In the genomic region with DNA sequence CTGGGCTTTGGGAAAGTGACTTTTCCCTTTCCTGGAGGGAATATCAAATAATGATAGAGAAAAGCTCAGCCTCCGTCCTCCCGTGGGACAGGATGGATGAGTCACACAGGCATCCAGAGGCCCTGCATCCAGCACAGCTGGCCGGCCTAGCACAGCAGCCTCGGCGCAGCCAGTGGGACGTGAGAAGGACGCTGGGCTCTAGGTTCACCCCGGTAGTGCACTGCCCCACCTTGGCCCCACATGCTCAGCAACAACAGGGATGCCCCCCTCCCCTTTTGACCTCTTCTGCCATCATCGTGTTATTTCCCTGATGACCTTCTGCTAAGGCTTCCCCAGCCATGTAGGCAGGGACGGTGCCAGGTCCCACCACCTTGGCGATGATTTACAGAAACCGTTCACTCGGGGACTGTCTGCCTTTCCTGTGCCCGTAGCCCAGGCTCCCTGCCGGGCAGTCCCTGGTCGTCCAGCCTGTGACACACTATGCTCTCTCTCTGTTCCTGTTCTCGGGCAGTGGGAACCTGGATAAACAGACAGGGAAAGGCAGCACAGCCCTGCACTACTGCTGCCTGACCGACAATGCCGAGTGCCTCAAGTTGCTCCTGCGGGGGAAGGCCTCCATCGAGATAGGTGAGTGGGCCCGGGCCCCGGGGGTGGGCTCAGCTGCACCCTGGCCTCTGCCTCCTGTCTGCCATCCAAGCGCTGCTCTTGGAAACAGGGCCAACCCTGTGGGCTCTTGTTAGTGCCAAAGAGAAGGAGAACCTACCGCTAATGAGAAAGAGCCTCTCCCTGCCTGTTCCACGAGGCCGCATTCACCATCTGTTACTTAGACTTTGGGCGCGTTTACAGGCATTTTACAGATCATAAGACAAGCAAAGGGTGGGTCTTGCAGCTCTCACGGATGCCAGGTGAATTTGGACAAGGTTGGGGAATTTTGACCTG, we compare ENCODE assay signal across 8 cellular contexts. TPM values are rescaled to one million over a fixed set of nuclear protein-coding genes. Genes with fewer than 3 reads are reported as not detected.
DNase-seq lines count a peak whose midpoint lies in the region; ATAC-seq, FAIRE-seq and TF ChIP-seq lines count a peak whose summit lies in the region.
"Had no signal": no experiment of that assay in that cellular context is flagged by ENCODE, and none has a peak within 500 bp of the region (broad histone marks: within the 10 kb centered on the region; RNA-seq: fewer than 3 reads in every experiment).

No MANE protein-coding gene starts in this region.

- intact Hi-C loops in left colon (cut with DNase I, micrococcal nuclease), result no loop called here
- intact Hi-C loops in activated T-helper 1 cell treated with anti-CD3 and anti-CD28 coated beads, Interleukin-12 subunit alpha, Interleukin-12 subunit beta, Interleukin-2, Interleukin-4 antibody, amounts not matched to agents 30 ng/mL and 10 ng/mL and 1 ng/mL, durations not matched to agents 14 hours and 24 hours and 36 hours (cut with micrococcal nuclease), result no loop called here
- intact Hi-C loops in CD14-positive monocyte (cut with micrococcal nuclease), result no loop called here

- H3K36me3 Mint-ChIP-seq in activated T-helper 1 cell treated with anti-CD3 and anti-CD28 coated beads, Interleukin-12 subunit alpha, Interleukin-12 subunit beta, Interleukin-2, Interleukin-4 antibody, amounts not matched to agents 30 ng/mL and 10 ng/mL and 1 ng/mL, durations not matched to agents 14 hours and 24 hours and 36 hours (ENCODE audit: low read depth), result no peaks in the 10 kb centered on the region
- peaks cover 0 to 2% of the 10 kb centered on the region in 2 donors for H3K36me3 Mint-ChIP-seq in CD14-positive monocyte
- H3K36me3 Mint-ChIP-seq: natural killer cell treated with Interleukin-12 subunit alpha and Interleukin-12 subunit beta and Interleukin-15 and Interleukin-18, amount 100 ng/mL, for 72 hours had no signal

- peak overlapping the region; percentile 36 for H3K27ac ChIP-seq in caudate nucleus (ENCODE audit: low read depth, low read length)

- H3K27me3 Mint-ChIP-seq in activated T-helper 1 cell treated with anti-CD3 and anti-CD28 coated beads, Interleukin-12 subunit alpha, Interleukin-12 subunit beta, Interleukin-2, Interleukin-4 antibody, amounts not matched to agents 30 ng/mL and 10 ng/mL and 1 ng/mL, durations not matched to agents 14 hours and 24 hours and 36 hours (ENCODE audit: insufficient read depth), result peaks cover 9% of the 10 kb centered on the region
- peaks cover 0 to 2% (median 2%) of the 10 kb centered on the region in 3 donors for H3K27me3 Mint-ChIP-seq in CD14-positive monocyte (ENCODE audit: low read depth in 3 of 3)

- no peak for TF ChIP-seq CTCF in CD14-positive monocyte (IDR thresholded peaks at IDR 0.05)

- FAIRE-seq in urothelium cell line (lab: Jason Lieb, UNC), result peak; percentile 27

- no peak overlapping the region for H3K4me3 Mint-ChIP-seq in activated T-helper 1 cell treated with anti-CD3 and anti-CD28 coated beads, Interleukin-12 subunit alpha, Interleukin-12 subunit beta, Interleukin-2, Interleukin-4 antibody, amounts not matched to agents 30 ng/mL and 10 ng/mL and 1 ng/mL, durations not matched to agents 14 hours and 24 hours and 36 hours
- peak overlapping the region in 1 of 2 donors; percentile 34 for H3K4me3 Mint-ChIP-seq in CD14-positive monocyte
- H3K4me3 Mint-ChIP-seq: natural killer cell treated with Interleukin-12 subunit alpha and Interleukin-12 subunit beta and Interleukin-15 and Interleukin-18, amount 100 ng/mL, for 72 hours had no signal

- DNase-seq in LHCN-M2 (ENCODE audit: low read depth) (peak; percentile 92), caudate nucleus (lab: John Stamatoyannopoulos, UW) (peak in 1 of 61 donors; percentile 90), left colon (peak; percentile 24 to 38), urothelium cell line (ENCODE audit: low spot score) (peak; percentile 88), CD14-positive monocyte (ENCODE audit: low spot score) (no peak), retina (no peak)
- DNase-seq in activated T-helper 1 cell treated with anti-CD3 and anti-CD28 coated beads, Interleukin-12 subunit alpha, Interleukin-12 subunit beta, Interleukin-2, Interleukin-4 antibody, amounts not matched to agents 30 ng/mL and 10 ng/mL and 1 ng/mL, durations not matched to agents 14 hours and 24 hours and 36 hours (ENCODE audit: low spot score), result no peak

- peak; percentile 64 for ATAC-seq in left colon

- no peaks in the 10 kb centered on the region for H3K9me3 Mint-ChIP-seq in activated T-helper 1 cell treated with anti-CD3 and anti-CD28 coated beads, Interleukin-12 subunit alpha, Interleukin-12 subunit beta, Interleukin-2, Interleukin-4 antibody, amounts not matched to agents 30 ng/mL and 10 ng/mL and 1 ng/mL, durations not matched to agents 14 hours and 24 hours and 36 hours
- no peaks in the 10 kb centered on the region for H3K9me3 Mint-ChIP-seq in CD14-positive monocyte
- H3K9me3 Mint-ChIP-seq: natural killer cell treated with Interleukin-12 subunit alpha and Interleukin-12 subunit beta and Interleukin-15 and Interleukin-18, amount 100 ng/mL, for 72 hours had no signal

- H3K27ac Mint-ChIP-seq in activated T-helper 1 cell treated with anti-CD3 and anti-CD28 coated beads, Interleukin-12 subunit alpha, Interleukin-12 subunit beta, Interleukin-2, Interleukin-4 antibody, amounts not matched to agents 30 ng/mL and 10 ng/mL and 1 ng/mL, durations not matched to agents 14 hours and 24 hours and 36 hours, result no peak overlapping the region
- H3K27ac Mint-ChIP-seq in CD14-positive monocyte, result no peak overlapping the region
- H3K27ac Mint-ChIP-seq: natural killer cell treated with Interleukin-12 subunit alpha and Interleukin-12 subunit beta and Interleukin-15 and Interleukin-18, amount 100 ng/mL, for 72 hours had no signal

- H3K4me1 Mint-ChIP-seq in activated T-helper 1 cell treated with anti-CD3 and anti-CD28 coated beads, Interleukin-12 subunit alpha, Interleukin-12 subunit beta, Interleukin-2, Interleukin-4 antibody, amounts not matched to agents 30 ng/mL and 10 ng/mL and 1 ng/mL, durations not matched to agents 14 hours and 24 hours and 36 hours (ENCODE audit: low read depth), result no peaks in the 10 kb centered on the region
- peaks cover 5% of the 10 kb centered on the region for H3K4me1 Mint-ChIP-seq in CD14-positive monocyte

RNA-seq across cellular contexts. Expression of gene ITGB1BP1, which starts 44.6 kb away (rescaled TPM):
- total RNA-seq in LHCN-M2 (2014; rRNA removed) (50.1 and 57.3 TPM in 2 replicates), left colon (10 to 100 TPM; 43.1 to 51.3 TPM)
- polyA plus RNA-seq in LHCN-M2 (2012), result 194 TPM
- total RNA-seq in activated T-helper 1 cell treated with anti-CD3 and anti-CD28 coated beads, Interleukin-12 subunit alpha, Interleukin-12 subunit beta, Interleukin-2, Interleukin-4 antibody, amounts not matched to agents 30 ng/mL and 10 ng/mL and 1 ng/mL, durations not matched to agents 14 hours and 24 hours and 36 hours, result 115 and 119 TPM in 2 replicates
- 100 to 1,000 TPM; 116 to 125 TPM for polyA plus RNA-seq in CD14-positive monocyte

RNA-seq across cellular contexts. Expression of gene CPSF3, which starts 44.8 kb away (rescaled TPM):
- total RNA-seq in LHCN-M2 (2014; rRNA removed), result 56.0 and 61.0 TPM in 2 replicates
- polyA plus RNA-seq in LHCN-M2 (2012), result 31.9 TPM
- 10 to 100 TPM; 17.7 to 20.0 TPM for total RNA-seq in left colon
- 74.3 and 74.7 TPM in 2 replicates for total RNA-seq in activated T-helper 1 cell treated with anti-CD3 and anti-CD28 coated beads, Interleukin-12 subunit alpha, Interleukin-12 subunit beta, Interleukin-2, Interleukin-4 antibody, amounts not matched to agents 30 ng/mL and 10 ng/mL and 1 ng/mL, durations not matched to agents 14 hours and 24 hours and 36 hours
- polyA plus RNA-seq in CD14-positive monocyte, result 10 to 100 TPM; 26.6 to 34.0 TPM

Comparison
In these comparisons a context has a peak if more than half of its experiments do, and no peak if none do; other contexts are left out.
1. DNase-seq: peak in LHCN-M2 (single experiment), left colon (2 of 2) and urothelium cell line (single experiment); none in activated T-helper 1 cell treated with anti-CD3 and anti-CD28 coated beads, Interleukin-12 subunit alpha, Interleukin-12 subunit beta, Interleukin-2, Interleukin-4 antibody, amounts not matched to agents 30 ng/mL and 10 ng/mL and 1 ng/mL, durations not matched to agents 14 hours and 24 hours and 36 hours (single experiment), CD14-positive monocyte (single experiment) and retina (single experiment).